ENCODE assay signal across 17 cellular contexts in genomic region chrX:69195810-69196209, GRCh38.
"Had no signal": no experiment of that assay in that cellular context is flagged by ENCODE, and none has a peak within 500 bp of the region (broad histone marks: within the 10 kb centered on the region; RNA-seq: fewer than 3 reads in every experiment).

No MANE protein-coding gene starts in this region.

- H3K9me3 ChIP-seq: neutrophil, psoas muscle, sigmoid colon, spleen, suprapubic skin, thoracic aorta, tibial artery, uterus had no signal

- H3K4me1 ChIP-seq: neural progenitor cell, psoas muscle, sigmoid colon, spleen, suprapubic skin, tibial artery, uterus had no signal

- FAIRE-seq: small intestine had no signal

- H3K36me3 ChIP-seq: neural progenitor cell, neutrophil, sigmoid colon, spleen, suprapubic skin, thoracic aorta, tibial artery, uterus had no signal

- H3K4me3 ChIP-seq: lung, neural progenitor cell, psoas muscle, sigmoid colon, spleen, suprapubic skin, thoracic aorta, tibial artery, uterus had no signal

- H2AFZ ChIP-seq: neural progenitor cell, parathyroid adenoma had no signal

- H3K9ac ChIP-seq: neural progenitor cell, parathyroid adenoma had no signal

- H3K27me3 ChIP-seq: neural progenitor cell, neutrophil, sigmoid colon, suprapubic skin, tibial artery, uterus had no signal

- H3K4me2 ChIP-seq: neural progenitor cell had no signal

- ATAC-seq: naive thymus-derived CD8-positive, alpha-beta T cell; psoas muscle; stimulated activated effector memory CD8-positive, alpha-beta T cell treated with anti-CD3 and anti-CD28 coated beads, Interleukin-12 subunit alpha, Interleukin-12 subunit beta, amount 100 ng/mL, for 72 hours had no signal

- H3K79me2 ChIP-seq: parathyroid adenoma had no signal

- DNase-seq: naive thymus-derived CD8-positive, alpha-beta T cell; occipital lobe; psoas muscle; sigmoid colon; small intestine; spleen; stimulated activated CD4-positive, alpha-beta T cell treated with anti-CD3 and anti-CD28 coated beads, Interleukin-4, amount 100 ng/mL, for 24 hours; stimulated activated naive CD4-positive, alpha-beta T cell; tibial artery; uterus had no signal

- H3K27ac ChIP-seq: neural progenitor cell, neutrophil, parathyroid adenoma, psoas muscle, sigmoid colon, spleen, suprapubic skin, thoracic aorta, tibial artery, uterus had no signal
